In genomic region chr11:41497974-41498373, GRCh38 we compare ENCODE assay signal across 25 cellular contexts. TPM values are rescaled to one million over a fixed set of nuclear protein-coding genes. Genes with fewer than 3 reads are reported as not detected.
A peak's percentile ranks its signal among the peaks of the same experiment; 100 is the strongest.
DNase-seq lines count a peak whose midpoint lies in the region; ATAC-seq and TF ChIP-seq lines count a peak whose summit lies in the region.
"Had no signal": no experiment of that assay in that cellular context is flagged by ENCODE, and none has a peak within 500 bp of the region (broad histone marks: within the 10 kb centered on the region; RNA-seq: fewer than 3 reads in every experiment).

No MANE protein-coding gene starts in this region.

- H3K4me3 Mint-ChIP-seq in type B pancreatic cell: peak overlapping the region; percentile 8
- H3K4me3 Mint-ChIP-seq: CD8-positive, alpha-beta T cell; stimulated activated naive B cell treated with anti-CD40 and anti-IgM and Interleukin-4, amounts not matched to agents 10 μg/mL and 1 μg/mL and 100 μg/mL, for 72 hours had no signal

- DNase-seq in NCI-H1105 treated with DMSO at 0.1 percent for 48 hours (lab: John Stamatoyannopoulos, UW) (peak; percentile 25), NCI-H1105 (lab: John Stamatoyannopoulos, UW) (no peak), iPS DF 19.7 (ENCODE audit: low read depth, low spot score) (peak; percentile 60), type B pancreatic cell (ENCODE audit: extremely low spot score, unreplicated experiment) (no peak), dermis blood vessel endothelial cell (no peak)
- DNase-seq in activated naive CD4-positive, alpha-beta T cell treated with anti-CD3 and anti-CD28 coated beads, Interleukin-2, amount 50 U/mL, for 16 hours: no peak
- DNase-seq: activated CD4-positive, alpha-beta T cell treated with anti-CD3 and anti-CD28 coated beads for 4 hours; activated CD8-positive, alpha-beta memory T cell treated with anti-CD3 and anti-CD28 coated beads, Interleukin-2, amount 50 U/mL, for 48 hours; activated naive CD4-positive, alpha-beta T cell; CD8-positive, alpha-beta T cell; left ventricle myocardium superior; NCI-H345; spleen; stimulated activated naive B cell treated with anti-CD40 and anti-IgM and Interleukin-4, amounts not matched to agents 10 μg/mL and 1 μg/mL and 100 μg/mL, for 72 hours; tibial artery had no signal

- H3K27ac ChIP-seq in VCaP: peak overlapping the region; percentile 66
- H3K27ac ChIP-seq: ascending aorta, dorsolateral prefrontal cortex, tibial artery had no signal

- H3K36me3 Mint-ChIP-seq in type B pancreatic cell: peaks cover 5% of the 10 kb centered on the region
- H3K36me3 Mint-ChIP-seq: CD8-positive, alpha-beta T cell; stimulated activated naive B cell treated with anti-CD40 and anti-IgM and Interleukin-4, amounts not matched to agents 10 μg/mL and 1 μg/mL and 100 μg/mL, for 72 hours had no signal

- H3K27ac Mint-ChIP-seq in type B pancreatic cell: no peak overlapping the region
- H3K27ac Mint-ChIP-seq: CD8-positive, alpha-beta T cell; progenitor cell of endocrine pancreas; stimulated activated naive B cell treated with anti-CD40 and anti-IgM and Interleukin-4, amounts not matched to agents 10 μg/mL and 1 μg/mL and 100 μg/mL, for 72 hours had no signal

- no peak for TF ChIP-seq CTCF in VCaP (conservative IDR thresholded peaks at IDR 0.05)
- TF ChIP-seq CTCF in type B pancreatic cell (conservative IDR thresholded peaks at IDR 0.05): no peak

- no peaks in the 10 kb centered on the region for H3K9me3 Mint-ChIP-seq in type B pancreatic cell

- peaks cover 13% of the 10 kb centered on the region for H3K4me1 Mint-ChIP-seq in type B pancreatic cell (ENCODE audit: unreplicated experiment)
- H3K4me1 Mint-ChIP-seq: stimulated activated naive B cell treated with anti-CD40 and anti-IgM and Interleukin-4, amounts not matched to agents 10 μg/mL and 1 μg/mL and 100 μg/mL, for 72 hours had no signal

- peaks cover 8% of the 10 kb centered on the region for H3K27me3 Mint-ChIP-seq in type B pancreatic cell
- H3K27me3 Mint-ChIP-seq: progenitor cell of endocrine pancreas; stimulated activated naive B cell treated with anti-CD40 and anti-IgM and Interleukin-4, amounts not matched to agents 10 μg/mL and 1 μg/mL and 100 μg/mL, for 72 hours had no signal

- no peak for ATAC-seq in HG02840 (IDR thresholded peaks at IDR 0.05; ENCODE audit: low FRiP score, unreplicated experiment)
- ATAC-seq: CD8-positive, alpha-beta T cell; K562; left ventricle myocardium superior; stimulated activated naive B cell treated with anti-CD40 and anti-IgM and Interleukin-4, amounts not matched to agents 10 μg/mL and 1 μg/mL and 100 μg/mL, for 72 hours had no signal

RNA-seq across cellular contexts. Expression of gene LRRC4C, which starts 38.5 kb away (rescaled TPM):
- total RNA-seq in type B pancreatic cell (ENCODE audit: low replicate concordance) (5.5 and 14.0 TPM in 2 replicates), dermis blood vessel endothelial cell (not detected in 2 replicates)
- total RNA-seq: A172; ascending aorta; CD8-positive, alpha-beta T cell; Daoy; K562; myocyte; SK-MEL-5 had no signal

Comparison
In these comparisons a context has a peak if more than half of its experiments do, and no peak if none do; other contexts are left out.
1. DNase-seq: peak in NCI-H1105 treated with DMSO at 0.1 percent for 48 hours (single experiment) and iPS DF 19.7 (single experiment); none in NCI-H1105 (single experiment), type B pancreatic cell (single experiment), activated naive CD4-positive, alpha-beta T cell treated with anti-CD3 and anti-CD28 coated beads, Interleukin-2, amount 50 U/mL, for 16 hours (single experiment) and dermis blood vessel endothelial cell (single experiment).